In genomic region chr3:115084686-115085085, GRCh38 we compare ENCODE assay signal across 22 cellular contexts.
"Had no signal": no experiment of that assay in that cellular context is flagged by ENCODE, and none has a peak within 500 bp of the region (broad histone marks: within the 10 kb centered on the region; RNA-seq: fewer than 3 reads in every experiment).

No MANE protein-coding gene starts in this region.

- H3K9me3 Mint-ChIP-seq: activated CD8-positive, alpha-beta T cell treated with anti-CD3 and anti-CD28 coated beads for 36 hours; activated naive CD4-positive, alpha-beta T cell treated with anti-CD3 and anti-CD28 coated beads, Interleukin-2, amount 50 U/mL, for 72 hours; activated T-cell treated with anti-CD3 and anti-CD28 coated beads, Interleukin-2, amount 50 U/mL, for 4 hours; central memory CD8-positive, alpha-beta T cell; dendritic cell treated with granulocyte-macrophage colony-stimulating factor and Interleukin-4, amounts not matched to agents 40 ng/mL and 50 ng/mL, for 4 days; effector memory CD8-positive, alpha-beta T cell; natural killer cell treated with Interleukin-12 subunit alpha and Interleukin-12 subunit beta and Interleukin-15 and Interleukin-18, amount 100 ng/mL, for 72 hours; stimulated activated naive B cell treated with anti-CD40 and anti-IgM and Interleukin-4, amounts not matched to agents 10 μg/mL and 1 μg/mL and 100 μg/mL, for 72 hours had no signal

- ATAC-seq: activated CD4-positive, alpha-beta T cell treated with anti-CD3 and anti-CD28 coated beads for 36 hours; activated CD8-positive, alpha-beta T cell treated with anti-CD3 and anti-CD28 coated beads for 36 hours; activated naive CD4-positive, alpha-beta T cell treated with anti-CD3 and anti-CD28 coated beads, Interleukin-2, amount 50 U/mL, for 72 hours; activated T-cell treated with anti-CD3 and anti-CD28 coated beads, Interleukin-2, amount 50 U/mL, for 4 hours; body of pancreas; effector memory CD8-positive, alpha-beta T cell; mucosa of descending colon; natural killer cell treated with Interleukin-12 subunit alpha and Interleukin-12 subunit beta and Interleukin-15 and Interleukin-18, amount 100 ng/mL, for 72 hours; SK-N-SH treated with all-trans-retinoic acid at 6 μM for 48 hours; stimulated activated naive B cell treated with anti-CD40 and anti-IgM and Interleukin-4, amounts not matched to agents 10 μg/mL and 1 μg/mL and 100 μg/mL, for 72 hours; upper lobe of right lung had no signal

- H3K9me3 ChIP-seq: body of pancreas, mucosa of descending colon, right atrium auricular region, upper lobe of right lung had no signal

- H3K27ac Mint-ChIP-seq: activated CD8-positive, alpha-beta T cell treated with anti-CD3 and anti-CD28 coated beads for 36 hours; activated naive CD4-positive, alpha-beta T cell treated with anti-CD3 and anti-CD28 coated beads, Interleukin-2, amount 50 U/mL, for 72 hours; dendritic cell treated with granulocyte-macrophage colony-stimulating factor and Interleukin-4, amounts not matched to agents 40 ng/mL and 50 ng/mL, for 4 days; natural killer cell treated with Interleukin-12 subunit alpha and Interleukin-12 subunit beta and Interleukin-15 and Interleukin-18, amount 100 ng/mL, for 72 hours; stimulated activated naive B cell treated with anti-CD40 and anti-IgM and Interleukin-4, amounts not matched to agents 10 μg/mL and 1 μg/mL and 100 μg/mL, for 72 hours had no signal

- DNase-seq: activated CD4-positive, alpha-beta T cell treated with anti-CD3 and anti-CD28 coated beads for 36 hours; activated CD8-positive, alpha-beta T cell treated with anti-CD3 and anti-CD28 coated beads for 36 hours; activated gamma-delta T cell; activated T-cell treated with anti-CD3 and anti-CD28 coated beads, Interleukin-2, amount 50 U/mL, for 4 hours; amniotic stem cell; body of pancreas; effector memory CD8-positive, alpha-beta T cell; foreskin melanocyte; mucosa of descending colon; posterior cingulate gyrus; stimulated activated CD4-positive, alpha-beta T cell treated with anti-CD3 and anti-CD28 coated beads, Interleukin-15, amount 100 ng/mL, for 24 hours; stimulated activated CD4-positive, alpha-beta T cell treated with anti-CD3 and anti-CD28 coated beads, Interleukin-4, amount 100 ng/mL, for 1 hour; stimulated activated naive B cell treated with anti-CD40 and anti-IgM and Interleukin-4, amounts not matched to agents 10 μg/mL and 1 μg/mL and 100 μg/mL, for 72 hours; upper lobe of right lung had no signal

- H3K36me3 ChIP-seq: right atrium auricular region, upper lobe of right lung had no signal

- H3K36me3 Mint-ChIP-seq: activated naive CD4-positive, alpha-beta T cell treated with anti-CD3 and anti-CD28 coated beads, Interleukin-2, amount 50 U/mL, for 72 hours; natural killer cell treated with Interleukin-12 subunit alpha and Interleukin-12 subunit beta and Interleukin-15 and Interleukin-18, amount 100 ng/mL, for 72 hours; stimulated activated naive B cell treated with anti-CD40 and anti-IgM and Interleukin-4, amounts not matched to agents 10 μg/mL and 1 μg/mL and 100 μg/mL, for 72 hours had no signal

- H3K27me3 Mint-ChIP-seq: activated CD4-positive, alpha-beta T cell treated with anti-CD3 and anti-CD28 coated beads for 36 hours; activated CD8-positive, alpha-beta T cell treated with anti-CD3 and anti-CD28 coated beads for 36 hours; central memory CD8-positive, alpha-beta T cell; dendritic cell treated with granulocyte-macrophage colony-stimulating factor and Interleukin-4, amounts not matched to agents 40 ng/mL and 50 ng/mL, for 4 days; effector memory CD8-positive, alpha-beta T cell; natural killer cell treated with Interleukin-12 subunit alpha and Interleukin-12 subunit beta and Interleukin-15 and Interleukin-18, amount 100 ng/mL, for 72 hours; stimulated activated naive B cell treated with anti-CD40 and anti-IgM and Interleukin-4, amounts not matched to agents 10 μg/mL and 1 μg/mL and 100 μg/mL, for 72 hours had no signal

- H3K27ac ChIP-seq: body of pancreas, right atrium auricular region, upper lobe of right lung, VCaP had no signal

- H3K4me3 Mint-ChIP-seq: activated CD4-positive, alpha-beta T cell treated with anti-CD3 and anti-CD28 coated beads for 36 hours; activated CD8-positive, alpha-beta T cell treated with anti-CD3 and anti-CD28 coated beads for 36 hours; activated T-cell treated with anti-CD3 and anti-CD28 coated beads, Interleukin-2, amount 50 U/mL, for 4 hours; central memory CD8-positive, alpha-beta T cell; dendritic cell treated with granulocyte-macrophage colony-stimulating factor and Interleukin-4, amounts not matched to agents 40 ng/mL and 50 ng/mL, for 4 days; effector memory CD8-positive, alpha-beta T cell; natural killer cell treated with Interleukin-12 subunit alpha and Interleukin-12 subunit beta and Interleukin-15 and Interleukin-18, amount 100 ng/mL, for 72 hours; stimulated activated naive B cell treated with anti-CD40 and anti-IgM and Interleukin-4, amounts not matched to agents 10 μg/mL and 1 μg/mL and 100 μg/mL, for 72 hours had no signal

- H3K4me3 ChIP-seq: body of pancreas, mucosa of descending colon, right atrium auricular region, skin epidermis, upper lobe of right lung had no signal

- H3K27me3 ChIP-seq: body of pancreas, right atrium auricular region, upper lobe of right lung had no signal
